23 cellular contexts compared by ENCODE assay signal in the genomic region with DNA sequence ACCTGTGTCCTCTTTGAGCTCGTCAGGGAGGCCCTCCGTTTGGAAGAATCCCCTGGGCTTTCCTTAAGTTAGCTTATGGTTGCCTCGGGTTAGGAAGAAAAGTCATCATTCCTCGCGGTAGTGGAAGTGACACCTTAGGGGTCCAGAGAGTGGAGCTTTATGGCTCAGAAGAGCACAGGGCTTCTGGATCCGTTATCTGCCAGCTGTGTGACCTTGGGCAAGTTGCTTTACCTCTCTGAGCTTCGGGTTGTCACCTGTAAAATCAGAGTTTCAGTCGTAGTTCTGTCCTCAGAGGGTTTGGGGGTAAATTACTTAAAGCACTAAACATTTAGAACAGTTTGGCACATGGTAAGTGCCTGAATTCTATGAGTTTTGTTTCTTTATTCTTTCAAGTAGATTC.
DNase-seq lines count a peak whose midpoint lies in the region; ATAC-seq, FAIRE-seq and TF ChIP-seq lines count a peak whose summit lies in the region.
"Had no signal": no experiment of that assay in that cellular context is flagged by ENCODE, and none has a peak within 500 bp of the region (broad histone marks: within the 10 kb centered on the region; RNA-seq: fewer than 3 reads in every experiment).

No MANE protein-coding gene starts in this region.

- TF ChIP-seq RAD21 in HepG2 (CRISPR knock-in tag; IDR thresholded peaks at IDR 0.05) = no peak

- no peaks in the 10 kb centered on the region for H3K9me3 Mint-ChIP-seq in neural crest cell
- no peaks in the 10 kb centered on the region for H3K9me3 Mint-ChIP-seq in type B pancreatic cell
- H3K9me3 Mint-ChIP-seq: H9 had no signal

- no peak for TF ChIP-seq POLR2A in HepG2 (IDR thresholded peaks at IDR 0.05; ENCODE audit: insufficient read depth in 1 of 2, low read depth in 2 of 2, low read length in 2 of 2)
- TF ChIP-seq POLR2A in right lobe of liver (IDR thresholded peaks at IDR 0.05) = no peak
- no peak for TF ChIP-seq POLR2A in spleen (IDR thresholded peaks at IDR 0.05)

- H3K36me3 Mint-ChIP-seq in neural crest cell (ENCODE audit: low read depth) = no peaks in the 10 kb centered on the region
- H3K36me3 Mint-ChIP-seq in type B pancreatic cell = no peaks in the 10 kb centered on the region
- H3K36me3 Mint-ChIP-seq: CD4-positive, alpha-beta memory T cell had no signal

- no TSS peak for BruUV-seq in HepG2 (replicated peaks; lab: Mats Ljungman, UMichigan)

- H3K4me3 Mint-ChIP-seq in neural crest cell = peak overlapping the region; percentile 27
- H3K4me3 Mint-ChIP-seq in type B pancreatic cell = peak overlapping the region; percentile 85
- H3K4me3 Mint-ChIP-seq: CD4-positive, alpha-beta memory T cell; IgD-negative memory B cell had no signal

- no peak overlapping the region for H3K9ac ChIP-seq in HepG2 (ENCODE audit: insufficient read depth, low read depth, low read length)

- H3K36me3 ChIP-seq in HepG2 (replicated peaks in 1 of 2; ENCODE audit: control insufficient read depth in 1 of 2, insufficient read depth in 2 of 2, low read length in 2 of 2) = no peaks in the 10 kb centered on the region
- no peaks in the 10 kb centered on the region for H3K36me3 ChIP-seq in right lobe of liver
- H3K36me3 ChIP-seq in spleen = no peaks in the 10 kb centered on the region

- H4K20me1 ChIP-seq in HepG2 (ENCODE audit: insufficient read depth, low read length) = no peaks in the 10 kb centered on the region

- H3K79me2 ChIP-seq in HepG2 (ENCODE audit: insufficient read depth, low read length) = no peaks in the 10 kb centered on the region

- H3K27me3 Mint-ChIP-seq in neural crest cell (ENCODE audit: low read depth) = peaks cover 92% of the 10 kb centered on the region
- H3K27me3 Mint-ChIP-seq in type B pancreatic cell = peaks cover 67% of the 10 kb centered on the region

- no peak overlapping the region for H2AFZ ChIP-seq in HepG2 (ENCODE audit: low read length)

- TF ChIP-seq CTCF in HepG2 (CRISPR knock-in tag; IDR thresholded peaks at IDR 0.05) (no peak), right lobe of liver (IDR thresholded peaks at IDR 0.05) (no peak), dorsolateral prefrontal cortex (IDR thresholded peaks at IDR 0.05 in 54 of 56, conservative IDR thresholded peaks at IDR 0.05 in 2 of 56; ENCODE audit: low read depth in 1 of 56, partially characterized antibody in 56 of 56) (no peak), neural crest cell (conservative IDR thresholded peaks at IDR 0.05) (no peak), type B pancreatic cell (conservative IDR thresholded peaks at IDR 0.05) (no peak), spleen (IDR thresholded peaks at IDR 0.05 in 8 of 11, conservative IDR thresholded peaks at IDR 0.05 in 3 of 11) (no peak)

- in situ Hi-C loops in HepG2 (cut with HindIII; ENCODE audit: extremely low pct_ligation_motif_present, low pct_unique_long_range_greater_than_20kb) = no loop called here

- H3K27me3 ChIP-seq in HepG2 (ENCODE audit: control insufficient read depth in 1 of 2, insufficient read depth in 2 of 2, low read length in 2 of 2) (peaks cover 0 to 3% of the 10 kb centered on the region in 2 experiments; a peak in 2 of 5 replicates), right lobe of liver (no peaks in the 10 kb centered on the region), dorsolateral prefrontal cortex (peaks cover 0 to 48% (median 24%) of the 10 kb centered on the region in 45 donors), spleen (replicated peaks in 1 of 7) (peaks cover 0 to 52% (median 28%) of the 10 kb centered on the region in 7 donors)

- H3K27ac ChIP-seq in HepG2 (ENCODE audit: extremely low read length, insufficient read depth, low read length) (no peak overlapping the region), right lobe of liver (no peak overlapping the region), dorsolateral prefrontal cortex (peak overlapping the region in 9 of 59 donors; percentile 6 to 88 (median 84)), spleen (no peak overlapping the region)
- H3K27ac ChIP-seq: 22Rv1, A549, C4-2B, HL-60 had no signal

- CTCF ChIA-PET in HepG2 (lab: Yijun Ruan, JAX; ENCODE audit: low intra/inter-chr PET ratio, low total read pairs) = no interaction called here

- H3K4me3 ChIP-seq in HepG2 (replicated peaks in 1 of 3; ENCODE audit: insufficient read depth in 1 of 3, low read depth in 2 of 3, low read length in 3 of 3) (no peak overlapping the region), right lobe of liver (no peak overlapping the region), dorsolateral prefrontal cortex (peak overlapping the region in 51 of 59 donors; percentile 12 to 76 (median 61)), spleen (no peak overlapping the region)
- H3K4me3 ChIP-seq: A549 had no signal

- intact Hi-C loops in HepG2 (cut with micrococcal nuclease; ENCODE audit: unreplicated experiment) = no loop called here
- intact Hi-C loops in right lobe of liver (cut with DNase I) = no loop called here
- intact Hi-C loops in dorsolateral prefrontal cortex (cut with DNase I) = no loop called here
- intact Hi-C loops in spleen (cut with DNase I; ENCODE audit: low total_unique reads) = no loop called here

- no peak for ATAC-seq in HepG2
- no peak for ATAC-seq in right lobe of liver
- ATAC-seq in GM18519 (IDR thresholded peaks at IDR 0.05; ENCODE audit: low FRiP score, unreplicated experiment) = no peak
- ATAC-seq: A549 had no signal

- no peak overlapping the region for H3K4me2 ChIP-seq in HepG2 (ENCODE audit: low read depth, low read length)
- H3K4me2 ChIP-seq: A549 had no signal

- no peak overlapping the region for H3K27ac Mint-ChIP-seq in neural crest cell (ENCODE audit: unreplicated experiment)
- no peak overlapping the region for H3K27ac Mint-ChIP-seq in type B pancreatic cell
- H3K27ac Mint-ChIP-seq: CD4-positive, alpha-beta memory T cell; H9; IgD-negative memory B cell had no signal

- FAIRE-seq in HepG2 (lab: Jason Lieb, UNC) = no peak
- FAIRE-seq: A549, GM19239, HTR-8/SVneo had no signal

- POLR2A ChIA-PET in HepG2 (lab: Yijun Ruan, JAX) = no interaction called here

- H3K9me3 ChIP-seq in HepG2 (ENCODE audit: low read length) (no peaks in the 10 kb centered on the region), right lobe of liver (no peaks in the 10 kb centered on the region), spleen (peaks cover 0 to 4% (median 0%) of the 10 kb centered on the region in 8 donors)
- H3K9me3 ChIP-seq: A549 had no signal

- H3K4me1 ChIP-seq in HepG2 (ENCODE audit: insufficient read depth, low read length) (no peaks in the 10 kb centered on the region), right lobe of liver (no peaks in the 10 kb centered on the region), spleen (no peaks in the 10 kb centered on the region)
- H3K4me1 ChIP-seq: A549 had no signal

- no peak for TF ChIP-seq EP300 in HepG2 (IDR thresholded peaks at IDR 0.05; ENCODE audit: low read depth in 2 of 2, low read length in 2 of 2)
- no peak for TF ChIP-seq EP300 in HepG2 (CRISPR knock-in tag; IDR thresholded peaks at IDR 0.05; ENCODE audit: borderline replicate concordance)

- WGBS in HepG2 (ENCODE audit: low lambda C conversion rate) = 4% methylated on average over 8 of the region's 8 CpGs
- WGBS in right lobe of liver (ENCODE audit: insufficient coverage, low coverage, low lambda C conversion rate, missing lambda C conversion rate) = 38% methylated on average over 5 of the region's 8 CpGs
- WGBS in spleen, 5 donors = 61 to 67% (median 63%) methylated on average over 8 of the region's 8 CpGs

- H3K4me1 Mint-ChIP-seq in neural crest cell (no peaks in the 10 kb centered on the region), type B pancreatic cell (ENCODE audit: unreplicated experiment) (no peaks in the 10 kb centered on the region)
- H3K4me1 Mint-ChIP-seq: CD4-positive, alpha-beta memory T cell; IgD-negative memory B cell had no signal

- DNase-seq in HepG2 (ENCODE audit: low spot score) = no peak
- no peak for DNase-seq in right lobe of liver
- DNase-seq in dorsolateral prefrontal cortex = no peak
- no peak for DNase-seq in neural crest cell (ENCODE audit: low read depth, low spot score)
- DNase-seq in type B pancreatic cell (ENCODE audit: extremely low spot score, unreplicated experiment) = no peak
- DNase-seq in spleen = no peak
- DNase-seq in effector CD8-positive, alpha-beta T cell (lab: John Stamatoyannopoulos, UW) = no peak
- DNase-seq: AML-193; CD4-positive, alpha-beta memory T cell; DMS153; DMS79; GDM1; GOT3; H9; KG1 had no signal

TF ChIP-seq in HepG2, 621 proteins besides CTCF, POLR2A, EP300 and RAD21:
- TF ChIP-seq SSRP1 (CRISPR knock-in tag; IDR thresholded peaks at IDR 0.05) (no peak), ZNF138 (CRISPR knock-in tag; IDR thresholded peaks at IDR 0.05; ENCODE audit: low read depth) (no peak), ZNF768 (CRISPR knock-in tag; IDR thresholded peaks at IDR 0.05) (peak; percentile 48; the same call in 1 of the 2 replicates), ZNF660 (CRISPR knock-in tag; IDR thresholded peaks at IDR 0.05; ENCODE audit: borderline replicate concordance, low read depth) (no peak)

Comparison
In these comparisons a context has a peak if more than half of its experiments do, and no peak if none do; other contexts are left out.
1. H3K4me3 ChIP-seq: peak in dorsolateral prefrontal cortex (51 of 59); none in HepG2 (0 of 3), right lobe of liver (0 of 3) and spleen (0 of 8).